Comparison of ENCODE assay signal across 8 cellular contexts in genomic region chr14:55025948-55026347, GRCh38. TPM values are rescaled to one million over a fixed set of nuclear protein-coding genes. Genes with fewer than 3 reads are reported as not detected.
DNase-seq lines count a peak whose midpoint lies in the region; ATAC-seq, FAIRE-seq and TF ChIP-seq lines count a peak whose summit lies in the region.

No MANE protein-coding gene starts in this region.

- in situ Hi-C loops in brain microvascular endothelial cell (cut with HindIII; ENCODE audit: low pct_ligation_motif_present, low sequenced_read_pairs), result no loop called here

- H3K27ac ChIP-seq in AG04450 (ENCODE audit: low read depth, low read length), result no peak overlapping the region
- peak overlapping the region; percentile 85 for H3K27ac ChIP-seq in brain microvascular endothelial cell
- H3K27ac ChIP-seq in muscle layer of colon (ENCODE audit: low read depth, low read length), result no peak overlapping the region
- no peak overlapping the region for H3K27ac ChIP-seq in pancreas

- H3K27me3 Mint-ChIP-seq in HFFc6 (ENCODE audit: insufficient read depth), result peaks cover 1% of the 10 kb centered on the region; the same call in 1 of the 2 replicates

- H3K27me3 ChIP-seq in AG04450 (ENCODE audit: control insufficient read depth, insufficient read depth, low read length), result no peaks in the 10 kb centered on the region
- no peaks in the 10 kb centered on the region for H3K27me3 ChIP-seq in brain microvascular endothelial cell (replicated peaks)
- no peaks in the 10 kb centered on the region for H3K27me3 ChIP-seq in muscle layer of colon (ENCODE audit: control insufficient read depth in 1 of 2, insufficient read depth in 2 of 2, low read length in 2 of 2)
- H3K27me3 ChIP-seq in pancreas, result no peaks in the 10 kb centered on the region

- no peaks in the 10 kb centered on the region for H3K36me3 ChIP-seq in brain microvascular endothelial cell (replicated peaks)
- H3K36me3 ChIP-seq in muscle layer of colon (ENCODE audit: insufficient read depth, low read length), result no peaks in the 10 kb centered on the region
- no peaks in the 10 kb centered on the region for H3K36me3 ChIP-seq in pancreas

- no peak for TF ChIP-seq CTCF in AG04450 (IDR thresholded peaks at IDR 0.05; ENCODE audit: low read depth, low read length)
- no peak for TF ChIP-seq CTCF in HFFc6 (IDR thresholded peaks at IDR 0.05)
- TF ChIP-seq CTCF in brain microvascular endothelial cell (IDR thresholded peaks at IDR 0.05; ENCODE audit: low read depth, low read length, missing control alignments), result no peak
- TF ChIP-seq CTCF in pancreas (IDR thresholded peaks at IDR 0.05), result no peak

- peaks cover 3% of the 10 kb centered on the region; the same call in 1 of the 2 replicates for H3K36me3 Mint-ChIP-seq in HFFc6 (ENCODE audit: low read depth)

- H3K4me1 Mint-ChIP-seq in HFFc6 (ENCODE audit: low read depth), result peaks cover 64% of the 10 kb centered on the region

- intact Hi-C loops in pancreas (cut with DNase I), result no loop called here

- 19% methylated on average over 7 of the region's 7 CpGs for WGBS in pancreas, 2 donors

- H3K9me3 Mint-ChIP-seq in HFFc6, result no peaks in the 10 kb centered on the region

- peak overlapping the region; percentile 86 for H3K9ac ChIP-seq in muscle layer of colon (ENCODE audit: low read length)

- no peaks in the 10 kb centered on the region for H3K9me3 ChIP-seq in AG04450 (ENCODE audit: control insufficient read depth, insufficient read depth, low read length)
- no peaks in the 10 kb centered on the region for H3K9me3 ChIP-seq in muscle layer of colon (ENCODE audit: low read length)
- no peaks in the 10 kb centered on the region for H3K9me3 ChIP-seq in pancreas

- FAIRE-seq in frontal cortex (lab: Jason Lieb, UNC), result no peak
- no peak for FAIRE-seq in pancreas (lab: Jason Lieb, UNC)

- H3K4me1 ChIP-seq in muscle layer of colon (ENCODE audit: insufficient read depth, low read length), result peaks cover 19% of the 10 kb centered on the region
- peaks cover 0 to 12% (median 10%) of the 10 kb centered on the region in 3 donors for H3K4me1 ChIP-seq in pancreas

- ATAC-seq in GM19328 (IDR thresholded peaks at IDR 0.05; ENCODE audit: unreplicated experiment), result no peak
- no peak for ATAC-seq in pancreas

- POLR2A ChIA-PET in AG04450 (lab: Yijun Ruan, JAX), result interaction anchor here (2.5 kb wide), 1 partner anchor 26 kb away, joined by 13 read pairs; the partner anchor contains the start of gene MAPK1IP1L

- DNase-seq in AG04450 (ENCODE audit: low read depth, low spot score), result no peak
- DNase-seq in HFFc6, result no peak
- DNase-seq in brain microvascular endothelial cell, result no peak
- DNase-seq in frontal cortex (ENCODE audit: low spot score in 2 of 2), result no peak
- DNase-seq in NCI-H2227 (lab: John Stamatoyannopoulos, UW; ENCODE audit: unreplicated experiment), result no peak
- no peak for DNase-seq in pancreas

- CTCF ChIA-PET in AG04450 (lab: Charles Lee), result interaction anchor here (0.5 to 2.0 kb wide), 3 partner anchors 25 to 135 kb away, joined by 8 to 10 read pairs (median 9); partner anchors contain the start of gene MAPK1IP1L

- H3K4me3 Mint-ChIP-seq in HFFc6, result peak overlapping the region; percentile 95

- H3K4me3 ChIP-seq in AG04450 (ENCODE audit: low read depth, low read length), result peak overlapping the region; percentile 87
- H3K4me3 ChIP-seq in brain microvascular endothelial cell (ENCODE audit: low read depth, low read length), result peak overlapping the region; percentile 92
- H3K4me3 ChIP-seq in muscle layer of colon (ENCODE audit: low read depth in 1 of 2, low read length in 2 of 2), result peak overlapping the region in 1 of 2 donors; percentile 94
- peak overlapping the region in 1 of 4 donors; percentile 63 for H3K4me3 ChIP-seq in pancreas

- peak overlapping the region; percentile 94 for H3K27ac Mint-ChIP-seq in HFFc6

RNA-seq across cellular contexts. Expression of gene WDHD1, which starts 1.0 kb away (rescaled TPM):
- 4.2 and 6.7 TPM in 2 replicates for polyA plus RNA-seq in AG04450 (2011; rRNA removed)
- polyA minus RNA-seq in AG04450 (2011; rRNA and poly(A)+ RNA removed), result 5.6 and 9.7 TPM in 2 replicates
- 10 to 100 TPM in 5 of 6 experiments, 1 to 10 TPM in 1; 9.8 to 20.3 (median 17.8) TPM for total RNA-seq in HFFc6 (2021; fragmentation: NEBNext Ultra II Directional; extraction: Animal tissue kit (Norgen Biotek cat#: 25700))
- 9.0 TPM for total RNA-seq in frontal cortex
- 1 to 10 TPM in 4 of 6 donors, under 1 TPM in 2; 0.46 to 2.3 (median 1.2) TPM for total RNA-seq in pancreas
- under 1 TPM; 0.45 to 0.57 TPM for polyA plus RNA-seq in pancreas

RNA-seq across cellular contexts. Expression of gene SOCS4, which starts 1.1 kb away (rescaled TPM):
- polyA plus RNA-seq in AG04450 (2011; rRNA removed), result 8.1 and 11.1 TPM in 2 replicates
- 13.5 and 16.7 TPM in 2 replicates for polyA minus RNA-seq in AG04450 (2011; rRNA and poly(A)+ RNA removed)
- 10 to 100 TPM; 22.1 to 26.2 (median 23.6) TPM for total RNA-seq in HFFc6 (2021; fragmentation: NEBNext Ultra II Directional; extraction: Animal tissue kit (Norgen Biotek cat#: 25700))
- 44.0 TPM for total RNA-seq in frontal cortex
- 10 to 100 TPM in 2 of 6 donors, 1 to 10 TPM in 4; 4.9 to 13.4 (median 6.5) TPM for total RNA-seq in pancreas
- polyA plus RNA-seq in pancreas, result 1 to 10 TPM; 2.4 to 4.9 TPM

RNA-seq across cellular contexts. Expression of gene MAPK1IP1L, which starts 25.5 kb away (rescaled TPM):
- polyA plus RNA-seq in AG04450 (2011; rRNA removed) (65.3 and 86.7 TPM in 2 replicates), pancreas (10 to 100 TPM; 12.9 to 24.2 TPM)
- 210 and 277 TPM in 2 replicates for polyA minus RNA-seq in AG04450 (2011; rRNA and poly(A)+ RNA removed)
- 100 to 1,000 TPM; 114 to 150 (median 126) TPM for total RNA-seq in HFFc6 (2021; fragmentation: NEBNext Ultra II Directional; extraction: Animal tissue kit (Norgen Biotek cat#: 25700))
- total RNA-seq in frontal cortex (17.9 TPM), pancreas (10 to 100 TPM; 15.2 to 29.7 (median 23.1) TPM)
